Comparison of ENCODE assay signal across 8 cellular contexts in the genomic region with DNA sequence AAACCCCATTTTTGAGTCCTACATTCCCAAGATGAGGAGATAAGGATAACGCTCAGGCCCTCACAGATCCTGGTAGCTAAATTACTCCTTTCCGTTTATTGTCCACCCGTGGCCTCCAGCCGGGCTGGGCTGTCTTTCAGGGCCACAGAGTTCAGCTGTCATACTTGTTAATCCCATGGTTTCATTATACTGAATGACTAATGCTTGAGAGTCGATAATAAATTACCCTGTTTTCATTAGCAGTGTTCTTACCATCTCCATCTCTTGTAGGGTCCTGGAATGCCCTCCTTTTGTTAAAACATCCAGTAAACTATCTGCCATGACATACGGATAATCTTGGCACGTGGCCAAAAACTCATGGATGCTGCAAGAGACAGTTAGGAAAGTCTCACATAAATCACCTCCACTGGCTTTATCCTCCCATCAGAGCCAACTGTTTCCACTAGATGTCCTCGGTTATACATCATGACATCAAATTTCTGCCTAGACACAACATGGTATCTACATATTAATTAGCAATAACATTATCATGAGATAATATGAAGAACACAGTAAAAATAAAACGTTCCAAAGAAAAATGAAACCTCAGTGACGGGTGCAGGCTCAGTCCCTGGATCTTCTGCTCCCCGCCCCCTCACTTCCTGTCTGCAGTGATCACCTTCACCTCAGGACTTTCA. TPM values are rescaled to one million over a fixed set of nuclear protein-coding genes. Genes with fewer than 3 reads are reported as not detected.
DNase-seq lines count a peak whose midpoint lies in the region; ATAC-seq and TF ChIP-seq lines count a peak whose summit lies in the region.

No MANE protein-coding gene starts in this region.

- peak; percentile 53 for TF ChIP-seq CTCF in neural crest cell (conservative IDR thresholded peaks at IDR 0.05)

- H3K27ac Mint-ChIP-seq in central memory CD8-positive, alpha-beta T cell (ENCODE audit: low read depth): peak overlapping the region; percentile 83
- H3K27ac Mint-ChIP-seq in neural crest cell (ENCODE audit: unreplicated experiment): peak overlapping the region; percentile 88

- no peak overlapping the region for H3K4me3 Mint-ChIP-seq in central memory CD8-positive, alpha-beta T cell
- no peak overlapping the region for H3K4me3 Mint-ChIP-seq in neural crest cell

- peaks cover 28% of the 10 kb centered on the region for H3K4me1 Mint-ChIP-seq in central memory CD8-positive, alpha-beta T cell
- H3K4me1 Mint-ChIP-seq in neural crest cell: no peaks in the 10 kb centered on the region

- H3K9me3 Mint-ChIP-seq in central memory CD8-positive, alpha-beta T cell: no peaks in the 10 kb centered on the region
- no peaks in the 10 kb centered on the region for H3K9me3 Mint-ChIP-seq in neural crest cell

- H3K36me3 Mint-ChIP-seq in central memory CD8-positive, alpha-beta T cell (ENCODE audit: insufficient read depth): peaks cover 50% of the 10 kb centered on the region
- H3K36me3 Mint-ChIP-seq in neural crest cell (ENCODE audit: low read depth): peaks cover 17% of the 10 kb centered on the region

- no peak for ATAC-seq in central memory CD8-positive, alpha-beta T cell (replicated peaks; ENCODE audit: extremely low read depth, poor library complexity, severe bottlenecking)
- no peak for ATAC-seq in GM21786 (IDR thresholded peaks at IDR 0.05; ENCODE audit: unreplicated experiment)

- H3K27me3 Mint-ChIP-seq in central memory CD8-positive, alpha-beta T cell: no peaks in the 10 kb centered on the region
- H3K27me3 Mint-ChIP-seq in neural crest cell (ENCODE audit: low read depth): no peaks in the 10 kb centered on the region

- DNase-seq in NCI-H2196 (lab: John Stamatoyannopoulos, UW; ENCODE audit: unreplicated experiment): peak; percentile 22
- no peak for DNase-seq in NCI-H2196 treated with DMSO at 0.1 percent for 48 hours (lab: John Stamatoyannopoulos, UW; ENCODE audit: unreplicated experiment)
- peak; percentile 16 for DNase-seq in NCI-H460 (ENCODE audit: extremely low read depth, low read depth)
- no peak for DNase-seq in central memory CD8-positive, alpha-beta T cell (ENCODE audit: low spot score in 2 of 2)
- DNase-seq in neural crest cell (ENCODE audit: low read depth, low spot score): no peak
- DNase-seq in stimulated activated CD4-positive, alpha-beta T cell treated with anti-CD3 and anti-CD28 coated beads, Interleukin-4, amount 100 ng/mL, for 1 hour: no peak
- DNase-seq in activated CD8-positive, alpha-beta memory T cell treated with anti-CD3 and anti-CD28 coated beads, Interleukin-2, amount 50 U/mL, for 48 hours: no peak

RNA-seq across cellular contexts. Expression of gene BRD7, which starts 45.3 kb away (rescaled TPM):
- 71.0 and 78.0 TPM in 2 replicates for total RNA-seq in NCI-H460 (2014; rRNA removed; shearing (Covaris generic))
- polyA plus RNA-seq in NCI-H460 (2014; cell fraction: nucleus; rRNA removed): 42.9 and 49.7 TPM in 2 replicates
- total RNA-seq in neural crest cell: 130 and 163 TPM in 2 replicates

RNA-seq across cellular contexts. Expression of gene ADCY7, which starts 57.1 kb away (rescaled TPM):
- 28.6 and 39.2 TPM in 2 replicates for total RNA-seq in NCI-H460 (2014; rRNA removed; shearing (Covaris generic))
- polyA plus RNA-seq in NCI-H460 (2014; cell fraction: nucleus; rRNA removed): 46.1 and 48.2 TPM in 2 replicates
- total RNA-seq in neural crest cell: 6.9 and 8.8 TPM in 2 replicates

Comparison
In these comparisons a context has a peak if more than half of its experiments do, and no peak if none do; other contexts are left out.
1. DNase-seq: peak in NCI-H2196 (single experiment) and NCI-H460 (single experiment); none in NCI-H2196 treated with DMSO at 0.1 percent for 48 hours (single experiment), central memory CD8-positive, alpha-beta T cell (0 of 2), neural crest cell (single experiment), stimulated activated CD4-positive, alpha-beta T cell treated with anti-CD3 and anti-CD28 coated beads, Interleukin-4, amount 100 ng/mL, for 1 hour (single experiment) and activated CD8-positive, alpha-beta memory T cell treated with anti-CD3 and anti-CD28 coated beads, Interleukin-2, amount 50 U/mL, for 48 hours (single experiment).